1 cellular context compared by ENCODE assay signal in the genomic region with DNA sequence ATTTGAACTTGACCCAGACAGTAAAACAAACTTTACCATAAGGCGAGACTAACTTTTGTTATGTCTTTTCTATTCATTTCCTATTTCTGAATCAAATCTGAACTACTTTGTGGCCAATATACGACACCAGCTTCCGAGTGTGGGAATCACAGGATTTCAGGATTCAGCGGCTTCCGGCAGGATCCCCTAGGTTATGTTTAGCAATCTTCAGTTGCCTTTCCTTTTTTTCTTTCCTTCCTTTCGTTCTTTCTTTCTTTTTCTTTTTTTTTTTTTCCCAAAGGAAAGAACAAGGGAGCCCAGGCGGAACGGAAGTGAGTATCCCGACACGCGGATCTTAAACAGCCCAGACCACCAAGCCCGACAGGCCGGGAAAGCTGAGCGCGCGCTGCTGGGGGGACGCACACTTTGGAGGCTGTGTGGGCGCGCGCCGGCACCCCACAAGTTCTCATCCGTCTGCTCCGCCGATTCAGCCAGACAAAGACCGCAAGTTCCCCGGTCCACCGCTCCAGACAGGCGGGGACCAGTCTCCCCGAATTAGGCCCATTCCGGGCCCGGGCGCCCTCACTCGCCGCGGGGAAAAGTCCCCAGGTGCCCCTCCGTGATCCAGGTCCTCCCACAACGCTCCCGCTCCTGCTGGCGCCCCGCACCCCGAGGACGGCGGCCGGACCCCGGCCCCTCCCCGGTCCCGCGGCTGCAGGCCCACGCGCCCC.
TF ChIP-seq lines count a peak whose summit lies in the region.

No MANE protein-coding gene starts in this region.

TF ChIP-seq in endothelial cell of umbilical vein, 7 proteins besides CTCF, POLR2A, EP300 and RAD21:
- TF ChIP-seq POLR2AphosphoS5 (IDR thresholded peaks at IDR 0.05; ENCODE audit: insufficient read depth, low read depth, low read length) (peak; percentile 33), EZH2 (IDR thresholded peaks at IDR 0.05; ENCODE audit: borderline replicate concordance, low read depth, low read length, severe bottlenecking) (no peak), JUN (IDR thresholded peaks at IDR 0.05; ENCODE audit: borderline replicate concordance, insufficient read depth, insufficient read length, low read depth) (no peak), MYC (IDR thresholded peaks at IDR 0.05; ENCODE audit: low read depth, low read length) (no peak), GATA2 (IDR thresholded peaks at IDR 0.05; ENCODE audit: insufficient read depth, insufficient read length, low read depth, low read length) (no peak), MAX (IDR thresholded peaks at IDR 0.05; ENCODE audit: insufficient read depth, insufficient read length) (no peak)
